8 cellular contexts compared by ENCODE assay signal in the genomic region with DNA sequence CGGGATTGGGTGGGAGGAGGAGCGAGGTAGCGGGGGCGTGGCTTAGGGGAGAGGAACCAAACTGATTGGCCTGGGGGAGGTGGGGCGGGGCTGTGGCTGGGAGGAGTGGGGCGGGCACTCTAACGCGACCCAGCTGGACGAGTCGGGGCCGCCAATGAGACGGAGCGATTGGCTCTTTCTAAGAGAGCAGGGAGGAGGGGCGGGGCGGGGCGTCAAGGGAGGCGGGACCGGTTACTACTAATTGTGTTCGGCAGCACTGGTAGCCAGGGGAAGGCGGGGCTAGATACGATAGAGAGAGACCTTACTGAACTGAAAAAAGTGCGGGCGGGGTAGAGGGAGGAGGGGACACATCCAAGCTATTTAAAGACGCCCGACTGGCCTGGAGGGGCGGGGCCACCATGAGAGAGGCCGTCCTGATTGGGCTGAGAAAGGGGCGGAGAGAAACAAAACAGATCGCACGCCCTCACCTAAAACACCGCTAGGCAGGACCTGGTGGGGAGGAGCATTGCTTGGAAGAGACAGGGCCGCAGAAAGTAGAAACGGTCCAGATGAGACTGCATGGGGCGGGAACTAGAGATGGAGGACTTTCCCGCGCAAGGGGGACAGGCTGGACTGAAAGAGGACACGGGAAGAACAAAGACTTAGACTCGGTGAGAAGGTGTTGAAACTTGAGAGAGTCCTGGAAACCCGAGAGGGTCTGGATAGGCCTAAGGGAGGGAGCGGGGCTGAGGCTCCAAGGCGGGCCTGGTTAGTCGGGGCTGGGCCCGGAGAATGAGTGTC. TPM values are rescaled to one million over a fixed set of nuclear protein-coding genes. Genes with fewer than 3 reads are reported as not detected.
DNase-seq lines count a peak whose midpoint lies in the region; ATAC-seq, FAIRE-seq and TF ChIP-seq lines count a peak whose summit lies in the region.

Gene KCNC3, minus strand, starts transcription at position 232 of the 780 bp plus-strand sequence. CDS start 295 bp downstream, outside the sequence.

- peak; percentile 98 for FAIRE-seq in HepG2 (lab: Jason Lieb, UNC)

- in situ Hi-C loops in HepG2 (cut with HindIII; ENCODE audit: extremely low pct_ligation_motif_present, low pct_unique_long_range_greater_than_20kb): loop anchor here (5.0 kb wide), 1 partner anchor 67 kb away; no protein-coding TSS in a partner anchor

- H3K27ac ChIP-seq in dorsolateral prefrontal cortex (peak within 1 kb of the TSS in 58 of 59 donors; percentile 38 to 93 (median 82)), HepG2 (ENCODE audit: extremely low read length, insufficient read depth, low read length) (peak within 1 kb of the TSS; percentile 51)

- intact Hi-C loops in dorsolateral prefrontal cortex (cut with DNase I): loop anchor here (5.0 to 10.0 kb wide), 3 partner anchors 77 to 402 kb away; partner anchors contain the start of genes ATF5 (in 1 of the 2) and NUP62 (in 1 of the 2)
- intact Hi-C loops in HepG2 (cut with micrococcal nuclease; ENCODE audit: unreplicated experiment): loop anchor here (5.0 kb wide), 1 partner anchor 67 kb away; no protein-coding TSS in a partner anchor

- TF ChIP-seq RAD21 in HepG2 (CRISPR knock-in tag; IDR thresholded peaks at IDR 0.05): no peak

- TF ChIP-seq EP300 in HepG2 (IDR thresholded peaks at IDR 0.05; ENCODE audit: low read depth in 2 of 2, low read length in 2 of 2) (no peak), HepG2 (CRISPR knock-in tag; IDR thresholded peaks at IDR 0.05; ENCODE audit: borderline replicate concordance) (no peak)

- H3K27me3 ChIP-seq in dorsolateral prefrontal cortex (no peaks in the 10 kb centered on the region), HepG2 (ENCODE audit: control insufficient read depth in 1 of 2, insufficient read depth in 2 of 2, low read length in 2 of 2) (no peaks in the 10 kb centered on the region)

- DNase-seq in A172 (ENCODE audit: low spot score) (peak; percentile 100), NCI-H446 treated with DMSO at 0.1 percent for 48 hours (lab: John Stamatoyannopoulos, UW) (peak; percentile 99), dorsolateral prefrontal cortex (peak; percentile 97 to 100 (median 100)), HepG2 (ENCODE audit: low spot score) (peak; percentile 100)
- peak; percentile 99 for DNase-seq in activated CD4-positive, alpha-beta T cell treated with anti-CD3 and anti-CD28 coated beads, Interleukin-2, amount 50 U/mL, for 48 hours
- peak; percentile 96 for DNase-seq in stimulated activated CD4-positive, alpha-beta T cell treated with anti-CD3 and anti-CD28 coated beads, Interleukin-4, amount 100 ng/mL, for 1 hour

- peak; percentile 45 to 83; a peak in 3 of 4 replicates for TF ChIP-seq POLR2A in HepG2 (IDR thresholded peaks at IDR 0.05; ENCODE audit: insufficient read depth in 1 of 2, low read depth in 2 of 2, low read length in 2 of 2)

- TF ChIP-seq CTCF in dorsolateral prefrontal cortex (IDR thresholded peaks at IDR 0.05 in 54 of 56, conservative IDR thresholded peaks at IDR 0.05 in 2 of 56; ENCODE audit: low read depth in 1 of 56, partially characterized antibody in 56 of 56) (peak in 17 of 56 donors; percentile 5 to 50 (median 20)), HepG2 (CRISPR knock-in tag; IDR thresholded peaks at IDR 0.05) (no peak)

- H3K4me1 ChIP-seq in HepG2 (ENCODE audit: insufficient read depth, low read length): peaks cover 66% of the 10 kb centered on the region

- WGBS in HepG2 (ENCODE audit: low lambda C conversion rate): 2% methylated on average over 43 of the region's 43 CpGs

- ATAC-seq in GM18858 (IDR thresholded peaks at IDR 0.05; ENCODE audit: unreplicated experiment) (peak; percentile 30), HG03095 (IDR thresholded peaks at IDR 0.05; ENCODE audit: unreplicated experiment) (peak; percentile 42), HepG2 (peak; percentile 77)

- H3K9me3 ChIP-seq in HepG2 (ENCODE audit: low read length): no peaks in the 10 kb centered on the region

- H3K4me3 ChIP-seq in dorsolateral prefrontal cortex (peak within 1 kb of the TSS; percentile 39 to 84 (median 58)), HepG2 (replicated peaks in 1 of 3; ENCODE audit: insufficient read depth in 1 of 3, low read depth in 2 of 3, low read length in 3 of 3) (peak within 1 kb of the TSS; percentile 51 to 80 (median 63))

- no peaks in the 10 kb centered on the region for H3K36me3 ChIP-seq in HepG2 (replicated peaks in 1 of 2; ENCODE audit: control insufficient read depth in 1 of 2, insufficient read depth in 2 of 2, low read length in 2 of 2)

- POLR2A ChIA-PET in HepG2 (lab: Yijun Ruan, JAX): interaction anchor here (0.6 to 1.7 kb wide), 18 partner anchors 8 to 476 kb away, joined by 3 to 10 read pairs (median 4); partner anchors contain the start of genes NR1H2 and POLD1

- no peak within 1 kb of the TSS for H2AFZ ChIP-seq in HepG2 (ENCODE audit: low read length)

- peak within 1 kb of the TSS; percentile 67 for H3K9ac ChIP-seq in HepG2 (ENCODE audit: insufficient read depth, low read depth, low read length)

- no TSS peak for BruUV-seq in HepG2 (replicated peaks; lab: Mats Ljungman, UMichigan)

- CTCF ChIA-PET in HepG2 (lab: Yijun Ruan, JAX; ENCODE audit: low intra/inter-chr PET ratio, low total read pairs): no interaction called here

- peaks cover 7% of the 10 kb centered on the region; the same call in 1 of the 2 replicates for H4K20me1 ChIP-seq in HepG2 (ENCODE audit: insufficient read depth, low read length)

- no peaks in the 10 kb centered on the region for H3K79me2 ChIP-seq in HepG2 (ENCODE audit: insufficient read depth, low read length)

- peak within 1 kb of the TSS; percentile 99 for H3K4me2 ChIP-seq in HepG2 (ENCODE audit: low read depth, low read length)

TF ChIP-seq in HepG2, 621 proteins besides CTCF, POLR2A, EP300 and RAD21 (continues in another document):
- peak; percentile 59 for TF ChIP-seq TAF1 (CRISPR knock-in tag; IDR thresholded peaks at IDR 0.05)

RNA-seq across cellular contexts. Expression of gene KCNC3, which starts in this region (rescaled TPM):
- total RNA-seq in A172 (2014; rRNA removed; shearing (Covaris generic)): 0.22 TPM in 1 of 2 replicates, not detected in the other
- total RNA-seq in dorsolateral prefrontal cortex (10 to 100 TPM; 15.1 to 99.8 (median 56.4) TPM), HepG2 (2016; rRNA removed; fragmentation: Illumina TruSeq; extraction: Trizol) (0.24 and 0.29 TPM in 2 replicates)
- 0.09 and 0.20 TPM in 2 replicates for total RNA-seq in HepG2 (2016; cell fraction: cytosol; rRNA removed; fragmentation: Illumina TruSeq; extraction: Trizol; ENCODE audit: low read depth)
- total RNA-seq in HepG2 (2016; cell fraction: insoluble cytoplasmic fraction; rRNA removed; fragmentation: Illumina TruSeq; extraction: Trizol): 0.10 and 0.35 TPM in 2 replicates
- total RNA-seq in HepG2 (2016; cell fraction: membrane; rRNA removed; fragmentation: Illumina TruSeq; extraction: Trizol): 0.34 TPM in 2 replicates
- 0.66 and 0.81 TPM in 2 replicates for total RNA-seq in HepG2 (2016; cell fraction: nucleus; rRNA removed; fragmentation: Illumina TruSeq; extraction: Trizol)
- 1.6 and 1.7 TPM in 2 replicates for polyA plus RNA-seq in HepG2 (2011; rRNA removed)
- polyA plus RNA-seq in HepG2 (2011; cell fraction: cytosol; rRNA removed): 0.29 and 0.46 TPM in 2 replicates
- polyA plus RNA-seq in HepG2 (2011; cell fraction: nucleus; rRNA removed): 13.3 and 15.9 TPM in 2 replicates
- polyA plus RNA-seq in HepG2 (2012): 2.6 and 3.4 TPM in 2 replicates
- polyA plus RNA-seq in HepG2 (2016; cell fraction: cytosol; fragmentation: Illumina TruSeq; extraction: Trizol; ENCODE audit: low read depth): 0.17 and 0.27 TPM in 2 replicates
- polyA plus RNA-seq in HepG2 (2016; cell fraction: insoluble cytoplasmic fraction; fragmentation: Illumina TruSeq; extraction: Trizol; ENCODE audit: low read depth): 1.1 and 1.3 TPM in 2 replicates
- polyA plus RNA-seq in HepG2 (2016; cell fraction: membrane; fragmentation: Illumina TruSeq; extraction: Trizol; ENCODE audit: low read depth): 0.78 and 1.2 TPM in 2 replicates
- 9.8 and 11.7 TPM in 2 replicates for polyA plus RNA-seq in HepG2 (2016; cell fraction: nucleus; fragmentation: Illumina TruSeq; extraction: Trizol; ENCODE audit: insufficient read depth, low read depth)
- 4.0 TPM in 1 of 2 replicates, not detected in the other for polyA minus RNA-seq in HepG2 (2011; rRNA and poly(A)+ RNA removed; ENCODE audit: low replicate concordance)
- polyA minus RNA-seq in HepG2 (2011; cell fraction: cytosol; rRNA and poly(A)+ RNA removed): 0.62 and 0.79 TPM in 2 replicates
- 4.2 and 4.6 TPM in 2 replicates for polyA minus RNA-seq in HepG2 (2011; cell fraction: nucleus; rRNA and poly(A)+ RNA removed)

Comparison
In these comparisons a context has a peak if more than half of its experiments do, and no peak if none do; other contexts are left out.
1. Peak in every context shown above with its lines: DNase-seq, ATAC-seq, H3K4me3 ChIP-seq and H3K27ac ChIP-seq.
2. RNA of gene KCNC3 (total RNA-seq): 15.1 to 99.8 TPM in dorsolateral prefrontal cortex; 0.09 to 0.81 TPM in HepG2 and 0.22 TPM in A172; every median in the first group is over 4 times any median in the second.
3. Peak in DNase-seq in A172; RNA of the gene not detected or under 1 TPM.